In the genomic region with DNA sequence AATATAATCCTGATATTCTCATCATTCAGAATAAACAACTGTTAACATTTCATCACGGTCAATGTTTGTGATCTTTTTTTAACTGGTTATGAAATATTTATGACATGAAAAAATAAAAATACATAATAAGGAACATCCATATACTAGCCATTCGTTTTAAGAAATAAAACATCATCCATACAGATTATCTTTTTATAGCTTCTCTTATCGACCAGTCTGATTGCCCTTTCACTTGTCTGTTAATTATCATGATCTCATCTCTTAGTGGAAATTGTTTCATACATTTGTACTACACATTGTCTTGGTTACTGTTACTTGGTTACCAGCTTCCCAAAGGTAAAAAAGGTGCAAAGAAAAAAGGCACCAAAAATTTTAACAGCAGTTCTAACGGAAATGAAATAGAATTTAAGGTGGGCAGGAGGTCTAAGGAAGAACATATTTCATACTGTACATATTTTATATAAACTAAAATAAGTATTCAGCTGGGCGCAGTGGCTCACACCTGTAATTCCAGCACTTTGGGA, we compare ENCODE assay signal across 20 cellular contexts. TPM values are rescaled to one million over a fixed set of nuclear protein-coding genes. Genes with fewer than 3 reads are reported as not detected.
DNase-seq lines count a peak whose midpoint lies in the region; ATAC-seq and TF ChIP-seq lines count a peak whose summit lies in the region.
"Had no signal": no experiment of that assay in that cellular context is flagged by ENCODE, and none has a peak within 500 bp of the region (broad histone marks: within the 10 kb centered on the region; RNA-seq: fewer than 3 reads in every experiment).

No MANE protein-coding gene starts in this region.

- H3K27me3 Mint-ChIP-seq in HFFc6 (ENCODE audit: insufficient read depth): no peaks in the 10 kb centered on the region
- H3K27me3 Mint-ChIP-seq in brain: no peaks in the 10 kb centered on the region
- H3K27me3 Mint-ChIP-seq in neural crest cell (ENCODE audit: low read depth): no peaks in the 10 kb centered on the region
- H3K27me3 Mint-ChIP-seq: CD4-positive, CD25-positive, alpha-beta regulatory T cell had no signal

- ATAC-seq in DND-41 (ENCODE audit: insufficient read depth, low read depth) (no peak), HG02588 (IDR thresholded peaks at IDR 0.05; ENCODE audit: unreplicated experiment) (no peak)

- H3K4me2 ChIP-seq in DND-41 (ENCODE audit: insufficient read depth, low read length) (0 out of 2 replicates have a peak overlapping the region, but pooled peaks have one; percentile 79), GM23248 (ENCODE audit: unreplicated experiment) (no peak overlapping the region)

- H3K4me1 ChIP-seq in DND-41 (ENCODE audit: insufficient read depth, low read length) (peaks cover 55% of the 10 kb centered on the region), GM23248 (ENCODE audit: insufficient read depth) (peaks cover 56% of the 10 kb centered on the region)

- H2AFZ ChIP-seq in DND-41 (ENCODE audit: low read depth, low read length): no peak overlapping the region
- H2AFZ ChIP-seq in GM23248: no peak overlapping the region

- H3K79me2 ChIP-seq in DND-41 (ENCODE audit: insufficient read depth, low read length) (peaks cover 100% of the 10 kb centered on the region), GM23248 (ENCODE audit: insufficient read depth) (peaks cover 99% of the 10 kb centered on the region)

- peaks cover 24% of the 10 kb centered on the region for H3F3A ChIP-seq in GM23248 (ENCODE audit: insufficient read depth)

- H3K4me1 Mint-ChIP-seq in HFFc6 (ENCODE audit: low read depth): peaks cover 40% of the 10 kb centered on the region
- H3K4me1 Mint-ChIP-seq in brain: peaks cover 38% of the 10 kb centered on the region
- H3K4me1 Mint-ChIP-seq in neural crest cell: peaks cover 21% of the 10 kb centered on the region

- H3K9ac ChIP-seq in DND-41 (ENCODE audit: low read depth, low read length) (no peak overlapping the region), GM23248 (no peak overlapping the region)

- no peaks in the 10 kb centered on the region for H3K27me3 ChIP-seq in DND-41 (ENCODE audit: insufficient read depth, low read length, poor library complexity)
- no peaks in the 10 kb centered on the region for H3K27me3 ChIP-seq in GM23248 (replicated peaks; ENCODE audit: insufficient read depth)
- H3K27me3 ChIP-seq: Peyer's patch, SJSA1 had no signal

- H3K27ac Mint-ChIP-seq in HFFc6: peak overlapping the region; percentile 34; the same call in 1 of the 2 replicates
- peak overlapping the region in 4 of 5 experiments; percentile 33 to 75 (median 70) for H3K27ac Mint-ChIP-seq in brain
- no peak overlapping the region for H3K27ac Mint-ChIP-seq in neural crest cell (ENCODE audit: unreplicated experiment)
- H3K27ac Mint-ChIP-seq: CD4-positive, CD25-positive, alpha-beta regulatory T cell; IgD-negative memory B cell had no signal

- H3K4me3 Mint-ChIP-seq in HFFc6 (no peak overlapping the region; the same call in 1 of the 2 replicates), brain (peak overlapping the region in 2 of 5 experiments; percentile 65 to 82), neural crest cell (peak overlapping the region; percentile 32)
- H3K4me3 Mint-ChIP-seq: CD4-positive, CD25-positive, alpha-beta regulatory T cell; IgD-negative memory B cell had no signal

- DNase-seq in DND-41 (no peak), HFFc6 (no peak), neural crest cell (ENCODE audit: low read depth, low spot score) (no peak), GM23248 (no peak), putamen (ENCODE audit: low spot score) (no peak), SIG-M5 treated with dmso at 0.1 percent for 504 hours (lab: John Stamatoyannopoulos, UW; ENCODE audit: unreplicated experiment) (no peak)
- DNase-seq: CD4-positive, CD25-positive, alpha-beta regulatory T cell; DMS79 treated with DMSO at 0.1 percent for 48 hours; GOT3; HCEC 1CT; Karpas-422; NCI-H187 treated with DMSO at 0.1 percent for 48 hours; NCI-H2107; NCI-H345; NCI-H524 had no signal

- H3K9me3 ChIP-seq in DND-41 (ENCODE audit: insufficient read depth, low read length, severe bottlenecking) (no peaks in the 10 kb centered on the region), GM23248 (ENCODE audit: low read depth) (no peaks in the 10 kb centered on the region)
- H3K9me3 ChIP-seq: Peyer's patch, SJSA1 had no signal

- H3K4me3 ChIP-seq in DND-41 (ENCODE audit: low read depth in 1 of 2, low read length in 2 of 2) (no peak overlapping the region), GM23248 (no peak overlapping the region)
- H3K4me3 ChIP-seq: Peyer's patch, SJSA1 had no signal

- peaks cover 38% of the 10 kb centered on the region for H3K36me3 ChIP-seq in DND-41 (ENCODE audit: insufficient read depth, low read length)
- 0 out of 2 replicates have a peak, but pooled peaks cover 3% of the 10 kb centered on the region for H3K36me3 ChIP-seq in GM23248 (ENCODE audit: low read depth)
- H3K36me3 ChIP-seq: Peyer's patch had no signal

- H4K20me1 ChIP-seq in DND-41 (ENCODE audit: insufficient read depth, low read length) (peaks cover 64% of the 10 kb centered on the region; the same call in 1 of the 2 replicates), GM23248 (ENCODE audit: insufficient read depth) (peaks cover 10% of the 10 kb centered on the region; the same call in 1 of the 2 replicates)

- TF ChIP-seq CTCF in DND-41 (IDR thresholded peaks at IDR 0.05; ENCODE audit: borderline replicate concordance, extremely low read depth, low read length, poor library complexity, severe bottlenecking) (no peak), HFFc6 (IDR thresholded peaks at IDR 0.05) (no peak), brain (conservative IDR thresholded peaks at IDR 0.05) (no peak), neural crest cell (conservative IDR thresholded peaks at IDR 0.05) (no peak)

- in situ Hi-C loops in GM23248 (cut with MboI): no loop called here

- H3K9me3 Mint-ChIP-seq in HFFc6 (no peaks in the 10 kb centered on the region), brain (no peaks in the 10 kb centered on the region), neural crest cell (peaks cover 2% of the 10 kb centered on the region)
- H3K9me3 Mint-ChIP-seq: CD4-positive, CD25-positive, alpha-beta regulatory T cell; IgD-negative memory B cell had no signal

- H3K36me3 Mint-ChIP-seq in HFFc6 (ENCODE audit: low read depth) (peaks cover 7% of the 10 kb centered on the region), brain (peaks cover 22% of the 10 kb centered on the region), neural crest cell (ENCODE audit: low read depth) (peaks cover 5% of the 10 kb centered on the region)
- H3K36me3 Mint-ChIP-seq: CD4-positive, CD25-positive, alpha-beta regulatory T cell had no signal

- 42 to 49% methylated on average over 5 of the region's 5 CpGs for WGBS in GM23248 (ENCODE audit: low coverage in 1 of 2, low lambda C conversion rate in 2 of 2, missing lambda C conversion rate in 2 of 2), 2 experiments

- H3K9me2 ChIP-seq in GM23248 (ENCODE audit: insufficient read depth): no peaks in the 10 kb centered on the region

- no peak overlapping the region for H3K27ac ChIP-seq in DND-41 (ENCODE audit: low read length)
- no peak overlapping the region for H3K27ac ChIP-seq in GM23248
- H3K27ac ChIP-seq: SJSA1 had no signal

RNA-seq across cellular contexts. Expression of a gene that starts 8.4 kb away (rescaled TPM):
- total RNA-seq in HFFc6 (2021; fragmentation: NEBNext Ultra II Directional; extraction: Animal tissue kit (Norgen Biotek cat#: 25700)): 10 to 100 TPM; 71.4 to 94.1 (median 82.1) TPM
- polyA plus RNA-seq in brain (ENCODE audit: insufficient read depth, low read depth, low replicate concordance): 48.1 TPM
- total RNA-seq in neural crest cell: 104 and 108 TPM in 2 replicates
- 95.7 and 176 TPM in 2 replicates for total RNA-seq in GM23248 (2014; rRNA removed; shearing (Covaris generic))
- polyA plus RNA-seq in GM23248 (2016; fragmentation: Nextera tagmentation; extraction: Ambion mirVana): 26.4 and 28.7 TPM in 2 replicates
